1 cellular context compared by ENCODE assay signal in genomic region chr16:89489040-89489721, GRCh38.
TF ChIP-seq lines count a peak whose summit lies in the region.

No MANE protein-coding gene starts in this region.

TF ChIP-seq in HEK293, 187 proteins besides CTCF, POLR2A, EP300 and RAD21 (continued from another document):
- TF ChIP-seq ZNF645 (tag by site-specific recombination; IDR thresholded peaks at IDR 0.05) = no peak
- TF ChIP-seq IKZF3 (tag by site-specific recombination; IDR thresholded peaks at IDR 0.05) = no peak
- no peak for TF ChIP-seq RBAK (tag by site-specific recombination; IDR thresholded peaks at IDR 0.05)
- TF ChIP-seq ZNF600 (tag by site-specific recombination; IDR thresholded peaks at IDR 0.05) = peak; percentile 34; the same call in 1 of the 2 replicates
- no peak; the same call in 1 of the 2 replicates for TF ChIP-seq ZBTB10 (tag by site-specific recombination; IDR thresholded peaks at IDR 0.05)
- no peak for TF ChIP-seq ZNF138 (tag by site-specific recombination; IDR thresholded peaks at IDR 0.05; ENCODE audit: borderline replicate concordance)
- no peak for TF ChIP-seq ZNF350 (tag by site-specific recombination; IDR thresholded peaks at IDR 0.05)
- TF ChIP-seq ZNF501 (tag by site-specific recombination; IDR thresholded peaks at IDR 0.05) = no peak
- no peak for TF ChIP-seq ZNF426 (tag by site-specific recombination; IDR thresholded peaks at IDR 0.05)
- peak; percentile 81 for TF ChIP-seq PATZ1 (tag by site-specific recombination; IDR thresholded peaks at IDR 0.05)
- TF ChIP-seq GLIS2 (tag by site-specific recombination; IDR thresholded peaks at IDR 0.05) = peak; percentile 86
- no peak for TF ChIP-seq ZNF416 (tag by site-specific recombination; IDR thresholded peaks at IDR 0.05)
- no peak for TF ChIP-seq ZNF626 (tag by site-specific recombination; IDR thresholded peaks at IDR 0.05)
- peak; percentile 64; the same call in 1 of the 2 replicates for TF ChIP-seq KLF8 (tag by site-specific recombination; IDR thresholded peaks at IDR 0.05)
- TF ChIP-seq ZNF292 (tag by site-specific recombination; IDR thresholded peaks at IDR 0.05; ENCODE audit: borderline replicate concordance, low read depth) = no peak
- peak; percentile 92 for TF ChIP-seq ZNF335 (tag by site-specific recombination; conservative IDR thresholded peaks at IDR 0.05)
- TF ChIP-seq ZNF211 (tag by site-specific recombination; IDR thresholded peaks at IDR 0.05; ENCODE audit: low read depth) = peak; percentile 26; the same call in 1 of the 2 replicates
- no peak for TF ChIP-seq ZNF623 (tag by site-specific recombination; IDR thresholded peaks at IDR 0.05)
- TF ChIP-seq ZNF341 (tag by site-specific recombination; IDR thresholded peaks at IDR 0.05; ENCODE audit: low read depth) = peak; percentile 84
- TF ChIP-seq WT1 (tag by site-specific recombination; IDR thresholded peaks at IDR 0.05) = no peak
- TF ChIP-seq ZBTB7A (tag by site-specific recombination; IDR thresholded peaks at IDR 0.05; ENCODE audit: low read depth) = 0 out of 2 replicates have a peak, but pooled peaks have one; percentile 31
- TF ChIP-seq ZBTB21 (tag by site-specific recombination; IDR thresholded peaks at IDR 0.05) = peak; percentile 62
- no peak for TF ChIP-seq ZSCAN23 (tag by site-specific recombination; IDR thresholded peaks at IDR 0.05)
- TF ChIP-seq ZNF398 (tag by site-specific recombination; IDR thresholded peaks at IDR 0.05) = peak; percentile 99
- peak; percentile 89 for TF ChIP-seq ZXDB (tag by site-specific recombination; IDR thresholded peaks at IDR 0.05)
- no peak for TF ChIP-seq ZNF596 (tag by site-specific recombination; IDR thresholded peaks at IDR 0.05)
- TF ChIP-seq SCRT1 (tag by site-specific recombination; IDR thresholded peaks at IDR 0.05; ENCODE audit: borderline replicate concordance) = no peak
- TF ChIP-seq ZNF280D (tag by site-specific recombination; IDR thresholded peaks at IDR 0.05) = no peak
- no peak for TF ChIP-seq ZNF16 (tag by site-specific recombination; IDR thresholded peaks at IDR 0.05; ENCODE audit: low read depth)
- no peak for TF ChIP-seq PRDM1 (tag by site-specific recombination; IDR thresholded peaks at IDR 0.05)
- TF ChIP-seq ZSCAN4 (tag by site-specific recombination; IDR thresholded peaks at IDR 0.05) = peak; percentile 97
- peak; percentile 61; the same call in 1 of the 2 replicates for TF ChIP-seq KLF17 (tag by site-specific recombination; IDR thresholded peaks at IDR 0.05)
- TF ChIP-seq GLIS1 (tag by site-specific recombination; IDR thresholded peaks at IDR 0.05) = peak; percentile 85
- TF ChIP-seq BCL11B (tag by site-specific recombination; IDR thresholded peaks at IDR 0.05; ENCODE audit: low read depth) = 0 out of 2 replicates have a peak, but pooled peaks have one; percentile 25
- TF ChIP-seq ZNF24 (tag by site-specific recombination; IDR thresholded peaks at IDR 0.05) = no peak
- no peak for TF ChIP-seq ZNF701 (tag by site-specific recombination; IDR thresholded peaks at IDR 0.05)
- TF ChIP-seq EGR2 (tag by site-specific recombination; IDR thresholded peaks at IDR 0.05; ENCODE audit: low read depth) = peak; percentile 92
- no peak for TF ChIP-seq ZNF174 (tag by site-specific recombination; IDR thresholded peaks at IDR 0.05)
